ENCODE assay signal across 8 cellular contexts in genomic region chr11:36500315-36500721, GRCh38. TPM values are rescaled to one million over a fixed set of nuclear protein-coding genes. Genes with fewer than 3 reads are reported as not detected.
DNase-seq lines count a peak whose midpoint lies in the region; ATAC-seq and TF ChIP-seq lines count a peak whose summit lies in the region.

No MANE protein-coding gene starts in this region.

- CTCF ChIA-PET in Panc1 (lab: Charles Lee) = no interaction called here

- H3K4me1 ChIP-seq in Panc1 (ENCODE audit: control insufficient read depth, insufficient read depth, low read length) = no peaks in the 10 kb centered on the region
- peaks cover 32% of the 10 kb centered on the region for H3K4me1 ChIP-seq in psoas muscle

- H3K27me3 ChIP-seq in Panc1 (ENCODE audit: control insufficient read depth, insufficient read depth, low read length) (no peaks in the 10 kb centered on the region), psoas muscle (ENCODE audit: insufficient read depth in 3 of 3, low read length in 2 of 3) (no peaks in the 10 kb centered on the region)

- H3K4me3 ChIP-seq in Panc1 (ENCODE audit: low read depth in 2 of 2, low read length in 2 of 2) = no peak overlapping the region
- no peak overlapping the region for H3K4me3 ChIP-seq in fibroblast of mammary gland (ENCODE audit: control insufficient read depth, low read depth, low read length)
- no peak overlapping the region for H3K4me3 ChIP-seq in psoas muscle

- BruUV-seq in Panc1 (replicated peaks; lab: Mats Ljungman, UMichigan) = no TSS peak

- POLR2A ChIA-PET in Panc1 (lab: Charles Lee) = no interaction called here

- no peak for TF ChIP-seq CTCF in Panc1 (IDR thresholded peaks at IDR 0.05)
- TF ChIP-seq CTCF in fibroblast of mammary gland (conservative IDR thresholded peaks at IDR 0.05; ENCODE audit: control insufficient read depth, insufficient read depth, low read depth, low read length) = no peak
- TF ChIP-seq CTCF in psoas muscle (IDR thresholded peaks at IDR 0.05) = no peak

- peak; percentile 85 for ATAC-seq in Right ventricle myocardium inferior
- ATAC-seq in HG02973 (IDR thresholded peaks at IDR 0.05; ENCODE audit: unreplicated experiment) = peak; percentile 72
- ATAC-seq in Panc1 = no peak
- ATAC-seq in psoas muscle = peak; percentile 97 to 99 (median 98)

- H3K36me3 ChIP-seq in Panc1 (ENCODE audit: control insufficient read depth, insufficient read depth, low read length) (peaks cover 15% of the 10 kb centered on the region), psoas muscle (ENCODE audit: insufficient read depth in 1 of 2, low read depth in 1 of 2) (peaks cover 3 to 50% of the 10 kb centered on the region in 2 donors)

- no peak overlapping the region for H3K27ac ChIP-seq in Panc1 (ENCODE audit: low read length)
- H3K27ac ChIP-seq in psoas muscle = peak overlapping the region; percentile 83

- H3K9me3 ChIP-seq in Panc1 (ENCODE audit: control insufficient read depth, insufficient read depth, low read depth, low read length) (no peaks in the 10 kb centered on the region), psoas muscle (no peaks in the 10 kb centered on the region)

- intact Hi-C loops in Right ventricle myocardium inferior (cut with DNase I) = no loop called here
- intact Hi-C loops in cardiac septum (cut with DNase I) = loop anchor here (1.0 kb wide), 1 partner anchor 9 kb away; no protein-coding TSS in a partner anchor
- intact Hi-C loops in Panc1 (cut with micrococcal nuclease; ENCODE audit: unreplicated experiment) = no loop called here
- intact Hi-C loops in psoas muscle (cut with DNase I) = no loop called here

- in situ Hi-C loops in Panc1 (cut with HindIII; ENCODE audit: low pct_unique_long_range_greater_than_20kb, low sequenced_read_pairs) = no loop called here

- DNase-seq in Right ventricle myocardium inferior (ENCODE audit: missing footprints) (no peak), cardiac septum (ENCODE audit: low spot score) (no peak), Panc1 (ENCODE audit: low read depth, low spot score) (peak; percentile 27), fibroblast of mammary gland (ENCODE audit: low read depth) (peak; percentile 92), psoas muscle (no peak), NCI-H345 (lab: John Stamatoyannopoulos, UW) (no peak), T-helper 1 cell (no peak)

- 13 to 28% (median 24%) methylated on average over 1 of the region's 1 CpG for WGBS in psoas muscle, 3 donors

RNA-seq across cellular contexts. Expression of gene TRAF6, which starts 9.8 kb away (rescaled TPM):
- total RNA-seq in Right ventricle myocardium inferior = 12.1 TPM
- 17.8 TPM for total RNA-seq in cardiac septum
- 10.9 TPM for total RNA-seq in Panc1 (2021; ENCODE audit: unreplicated experiment)
- 5.2 TPM for polyA plus RNA-seq in Panc1 (2012; ENCODE audit: insufficient read length)
- total RNA-seq in psoas muscle = 10 to 100 TPM; 11.1 to 14.9 (median 11.6) TPM
- polyA plus RNA-seq in psoas muscle = 1 to 10 TPM; 4.7 to 9.7 (median 6.7) TPM

Comparison
In these comparisons a context has a peak if more than half of its experiments do, and no peak if none do; other contexts are left out.
1. DNase-seq: peak in Panc1 (single experiment) and fibroblast of mammary gland (single experiment); none in Right ventricle myocardium inferior (single experiment), cardiac septum (single experiment), psoas muscle (0 of 2), NCI-H345 (single experiment) and T-helper 1 cell (0 of 5).